Comparison of ENCODE assay signal across 8 cellular contexts in the genomic region with DNA sequence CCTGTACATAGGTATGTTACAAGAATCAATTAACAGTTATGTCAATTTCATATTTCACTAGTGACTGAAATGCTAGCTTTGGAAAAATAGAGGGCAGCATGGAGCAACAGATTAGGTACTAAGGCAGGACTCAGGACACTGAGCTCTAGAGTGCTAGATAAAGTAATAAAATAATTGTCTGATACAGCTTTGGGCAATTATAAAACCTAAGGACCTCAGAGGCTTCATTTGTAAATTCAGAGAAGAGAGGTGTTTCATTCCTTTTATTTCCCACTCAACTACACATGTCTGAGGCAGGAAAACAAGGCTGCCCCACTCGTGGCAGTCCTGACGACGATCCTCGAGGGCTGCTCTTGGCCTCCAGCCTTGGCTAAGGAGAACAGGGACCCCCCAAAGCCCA.
DNase-seq lines count a peak whose midpoint lies in the region; ATAC-seq, FAIRE-seq and TF ChIP-seq lines count a peak whose summit lies in the region.

No MANE protein-coding gene starts in this region.

- WGBS in adrenal gland, 4 donors = 89 to 98% (median 92%) methylated on average over 4 of the region's 4 CpGs

- peak; percentile 60 for FAIRE-seq in G401.6 (lab: Jason Lieb, UNC)

- TF ChIP-seq CTCF in LNCaP clone FGC (IDR thresholded peaks at IDR 0.05; ENCODE audit: control insufficient read depth, extremely low read depth, insufficient read depth) (peak; percentile 71), adrenal gland (IDR thresholded peaks at IDR 0.05) (peak in 5 of 6 experiments; percentile 32 to 53 (median 51))

- peaks cover 3% of the 10 kb centered on the region in 2 donors for H3K4me1 ChIP-seq in adrenal gland (replicated peaks in 1 of 2)

- intact Hi-C loops in adrenal gland (cut with DNase I) = loop anchor here (10.0 kb wide), 3 partner anchors 76 to 194 kb away; a partner anchor contains a TSS

- H3K9me3 ChIP-seq in adrenal gland (replicated peaks in 1 of 3) = no peaks in the 10 kb centered on the region

- no peak for ATAC-seq in HG02885 (IDR thresholded peaks at IDR 0.05; ENCODE audit: poor library complexity, unreplicated experiment)
- no peak for ATAC-seq in GM18867 (IDR thresholded peaks at IDR 0.05; ENCODE audit: unreplicated experiment)
- no peak for ATAC-seq in GM18505 (IDR thresholded peaks at IDR 0.05; ENCODE audit: unreplicated experiment)

- TF ChIP-seq POLR2A in adrenal gland (IDR thresholded peaks at IDR 0.05) = no peak
- TF ChIP-seq POLR2A in GM18505 (IDR thresholded peaks at IDR 0.05; ENCODE audit: borderline replicate concordance, extremely low read depth, insufficient read depth, insufficient read length) = no peak

- H3K36me3 ChIP-seq in adrenal gland (replicated peaks in 1 of 2) = no peaks in the 10 kb centered on the region

- DNase-seq in LNCaP clone FGC (ENCODE audit: low read depth) (peak; percentile 31), adrenal gland (peak in 1 of 7 donors; percentile 18)
- DNase-seq in activated CD4-positive, alpha-beta T cell treated with anti-CD3 and anti-CD28 coated beads, Interleukin-2, amount 50 U/mL, for 4 hours = no peak

- no peaks in the 10 kb centered on the region for H3K27me3 ChIP-seq in adrenal gland
- no peaks in the 10 kb centered on the region for H3K27me3 ChIP-seq in layer of hippocampus (ENCODE audit: control insufficient read depth, insufficient read depth, low read length)

- H3K27ac ChIP-seq in adrenal gland = peak overlapping the region in 2 of 5 donors; percentile 40 to 76
- H3K27ac ChIP-seq in layer of hippocampus (ENCODE audit: low read depth, low read length) = peak overlapping the region; percentile 39

- H3K4me3 ChIP-seq in LNCaP clone FGC (ENCODE audit: low read depth, low read length) = no peak overlapping the region
- H3K4me3 ChIP-seq in adrenal gland = no peak overlapping the region
